ENCODE assay signal across 19 cellular contexts in genomic region chr18:7624697-7625096, GRCh38. TPM values are rescaled to one million over a fixed set of nuclear protein-coding genes. Genes with fewer than 3 reads are reported as not detected.
DNase-seq lines count a peak whose midpoint lies in the region; ATAC-seq, FAIRE-seq and TF ChIP-seq lines count a peak whose summit lies in the region.
"Had no signal": no experiment of that assay in that cellular context is flagged by ENCODE, and none has a peak within 500 bp of the region (broad histone marks: within the 10 kb centered on the region; RNA-seq: fewer than 3 reads in every experiment).

No MANE protein-coding gene starts in this region.

- H2BK15ac ChIP-seq in IMR-90 (ENCODE audit: low read depth, low read length) = no peak overlapping the region

- H2AK5ac ChIP-seq in IMR-90 (ENCODE audit: low read depth, low read length) (no peak overlapping the region), trophoblast cell (ENCODE audit: low read length) (no peak overlapping the region)

- no peak overlapping the region for H4K5ac ChIP-seq in IMR-90 (ENCODE audit: low read depth, low read length)

- peak; percentile 59 for FAIRE-seq in urothelium cell line (lab: Jason Lieb, UNC)
- FAIRE-seq: G401.6, GM12892 had no signal

- H3K18ac ChIP-seq in IMR-90 (ENCODE audit: low read depth, low read length) (no peak overlapping the region), trophoblast cell (ENCODE audit: low read length) (peak overlapping the region; percentile 24)

- in situ Hi-C loops in IMR-90 (cut with MboI; ENCODE audit: low sequenced_read_pairs) = no loop called here

- no peak overlapping the region; the same call in 1 of the 2 replicates for H2BK20ac ChIP-seq in IMR-90 (ENCODE audit: low read depth, low read length)

- H2AFZ ChIP-seq in IMR-90 (replicated peaks; ENCODE audit: low read length, poor library complexity) (no peak overlapping the region), trophoblast cell (ENCODE audit: insufficient read depth, low read length, poor library complexity) (no peak overlapping the region)
- H2AFZ ChIP-seq: GM23248 had no signal

- H4K12ac ChIP-seq in trophoblast cell (ENCODE audit: low read depth, low read length) = no peak overlapping the region

- intact Hi-C loops in IMR-90 (cut with micrococcal nuclease) = no loop called here
- intact Hi-C loops in esophagus muscularis mucosa (cut with DNase I) = loop anchor here (10.0 kb wide), 1 partner anchor 50 kb away; no protein-coding TSS in a partner anchor

- H3K9ac ChIP-seq in IMR-90 (ENCODE audit: low read depth, low read length) (no peak overlapping the region), trophoblast cell (ENCODE audit: low read length) (no peak overlapping the region)
- H3K9ac ChIP-seq: GM23248 had no signal

- H3K36me3 ChIP-seq in IMR-90 (ENCODE audit: control insufficient read depth, insufficient read depth, low read length) (no peaks in the 10 kb centered on the region), esophagus muscularis mucosa (no peaks in the 10 kb centered on the region), trophoblast cell (ENCODE audit: control insufficient read depth in 1 of 2, insufficient read depth in 2 of 2, low read length in 2 of 2) (no peaks in the 10 kb centered on the region)
- H3K36me3 ChIP-seq: BE2C had no signal

- H3K4me2 ChIP-seq in IMR-90 (ENCODE audit: low read depth, low read length) = no peak overlapping the region
- no peak overlapping the region for H3K4me2 ChIP-seq in trophoblast cell (ENCODE audit: low read length)

- H3K4me3 ChIP-seq in IMR-90 (ENCODE audit: insufficient read depth, low read depth, low read length) (no peak overlapping the region), esophagus muscularis mucosa (no peak overlapping the region), trophoblast cell (ENCODE audit: low read depth, low read length) (no peak overlapping the region)
- H3K4me3 ChIP-seq: GM23248 had no signal

- no CpG with 5 or more reads among the region's 6 CpGs for WGBS in IMR-90 (ENCODE audit: extremely low coverage in 2 of 2, insufficient read length in 1 of 2), 2 experiments
- 100% methylated on average over 6 of the region's 6 CpGs for WGBS in esophagus muscularis mucosa
- no CpG with 5 or more reads among the region's 6 CpGs for WGBS in trophoblast cell (ENCODE audit: extremely low coverage, insufficient coverage, insufficient read length)

- H3K4ac ChIP-seq in IMR-90 (ENCODE audit: low read depth, low read length) (no peak overlapping the region), trophoblast cell (ENCODE audit: low read depth, low read length) (no peak overlapping the region)

- H3K4me1 ChIP-seq in IMR-90 (ENCODE audit: control insufficient read depth, insufficient read depth, low read length) = peaks cover 10% of the 10 kb centered on the region
- peaks cover 38 to 57% (median 52%) of the 10 kb centered on the region in 4 donors for H3K4me1 ChIP-seq in esophagus muscularis mucosa
- H3K4me1 ChIP-seq in trophoblast cell (ENCODE audit: control insufficient read depth in 1 of 2, insufficient read depth in 2 of 2, low read length in 2 of 2) = peaks cover 8 to 11% of the 10 kb centered on the region in 2 experiments
- H3K4me1 ChIP-seq: BE2C had no signal

- no peak for TF ChIP-seq POLR2A in IMR-90 (IDR thresholded peaks at IDR 0.05; ENCODE audit: low read depth, low read length)
- no peak for TF ChIP-seq POLR2A in esophagus muscularis mucosa (IDR thresholded peaks at IDR 0.05; ENCODE audit: low read depth)

- no peak overlapping the region for H3K23ac ChIP-seq in IMR-90 (ENCODE audit: low read depth, low read length)
- no peak overlapping the region for H3K23ac ChIP-seq in trophoblast cell (ENCODE audit: low read length)

- no peak overlapping the region for H2BK12ac ChIP-seq in trophoblast cell (ENCODE audit: low read length)

- CTCF ChIA-PET in IMR-90 (lab: Yijun Ruan, JAX) = no interaction called here

- TF ChIP-seq CTCF in IMR-90 (conservative IDR thresholded peaks at IDR 0.05; ENCODE audit: low read depth, low read length) (no peak), esophagus muscularis mucosa (IDR thresholded peaks at IDR 0.05) (no peak)

- peaks cover 14% of the 10 kb centered on the region for H3K9me1 ChIP-seq in IMR-90 (ENCODE audit: insufficient read depth, low read length)

- no peak overlapping the region for H4K8ac ChIP-seq in IMR-90 (ENCODE audit: low read depth in 2 of 2, low read length in 2 of 2)
- H4K8ac ChIP-seq in trophoblast cell (ENCODE audit: low read depth, low read length) = no peak overlapping the region

- H4K91ac ChIP-seq in IMR-90 (ENCODE audit: insufficient read depth, low read depth, low read length) (no peak overlapping the region), trophoblast cell (ENCODE audit: low read depth, low read length) (no peak overlapping the region)

- no peak for ATAC-seq in IMR-90 (ENCODE audit: low read depth)
- ATAC-seq in GM18907 (IDR thresholded peaks at IDR 0.05; ENCODE audit: unreplicated experiment) = no peak
- no peak for ATAC-seq in GM19395 (IDR thresholded peaks at IDR 0.05; ENCODE audit: unreplicated experiment)

- POLR2A ChIA-PET in IMR-90 (lab: Charles Lee; ENCODE audit: unreplicated experiment) = no interaction called here

- H2BK5ac ChIP-seq in IMR-90 (ENCODE audit: low read depth, low read length, poor library complexity, severe bottlenecking) = no peak overlapping the region
- H2BK5ac ChIP-seq in trophoblast cell (ENCODE audit: low read depth, low read length, poor library complexity) = no peak overlapping the region

- H3K14ac ChIP-seq in IMR-90 (replicated peaks; ENCODE audit: low read depth, low read length) = no peak overlapping the region; the same call in 1 of the 2 replicates
- H3K14ac ChIP-seq in trophoblast cell (ENCODE audit: low read length) = no peak overlapping the region

- no TSS peak for BruUV-seq in IMR-90 (replicated peaks; lab: Mats Ljungman, UMichigan)

- H2AK9ac ChIP-seq in IMR-90 (replicated peaks; ENCODE audit: low read depth, low read length, poor library complexity) = no peak overlapping the region

- H3K79me2 ChIP-seq in trophoblast cell (ENCODE audit: control insufficient read depth, insufficient read depth, low read length, poor library complexity) = peaks cover 5% of the 10 kb centered on the region

- no peak for TF ChIP-seq EP300 in esophagus muscularis mucosa (IDR thresholded peaks at IDR 0.05)

- H3K27me3 ChIP-seq in IMR-90 (ENCODE audit: control insufficient read depth, insufficient read depth, low read length) (no peaks in the 10 kb centered on the region), esophagus muscularis mucosa (no peaks in the 10 kb centered on the region), trophoblast cell (ENCODE audit: insufficient read depth, low read length) (no peaks in the 10 kb centered on the region)
- H3K27me3 ChIP-seq: BE2C had no signal

- H3K9me3 ChIP-seq in IMR-90 (ENCODE audit: control insufficient read depth, insufficient read depth, low read length) = no peaks in the 10 kb centered on the region
- H3K9me3 ChIP-seq in esophagus muscularis mucosa = no peaks in the 10 kb centered on the region
- H3K9me3 ChIP-seq in trophoblast cell (ENCODE audit: insufficient read depth, low read depth, low read length) = no peaks in the 10 kb centered on the region
- H3K9me3 ChIP-seq: BE2C had no signal

- dilution Hi-C loops in IMR-90 (cut with HindIII; ENCODE audit: low sequenced_read_pairs, unreplicated experiment) = no loop called here

- H3K56ac ChIP-seq in IMR-90 (ENCODE audit: extremely low read depth, insufficient read depth, low read length) = no peak overlapping the region

- 0 out of 2 replicates have a peak overlapping the region, but pooled peaks have one; percentile 16 for H2BK120ac ChIP-seq in IMR-90 (ENCODE audit: low read depth, low read length)
- H2BK120ac ChIP-seq in trophoblast cell (ENCODE audit: insufficient read depth, low read length, poor library complexity) = no peak overlapping the region

- no peak for TF ChIP-seq RAD21 in IMR-90 (IDR thresholded peaks at IDR 0.05; ENCODE audit: low read length)

- H3K79me1 ChIP-seq in IMR-90 (ENCODE audit: low read depth in 1 of 2, low read length in 2 of 2) (peaks cover 39 to 60% of the 10 kb centered on the region in 2 experiments), trophoblast cell (ENCODE audit: low read length) (peaks cover 3% of the 10 kb centered on the region)

- no peak overlapping the region for H3K27ac ChIP-seq in IMR-90 (ENCODE audit: insufficient read depth, low read length)
- H3K27ac ChIP-seq in esophagus muscularis mucosa (replicated peaks in 1 of 4) = no peak overlapping the region
- H3K27ac ChIP-seq in trophoblast cell (ENCODE audit: low read depth, low read length) = no peak overlapping the region
- H3K27ac ChIP-seq: GM23248, HL-60 had no signal

- peaks cover 7% of the 10 kb centered on the region; the same call in 1 of the 2 replicates for H4K20me1 ChIP-seq in IMR-90 (ENCODE audit: insufficient read depth, low read length)

- DNase-seq in IMR-90 = no peak
- peak; percentile 29 for DNase-seq in esophagus muscularis mucosa (ENCODE audit: extremely low spot score)
- DNase-seq in trophoblast cell = no peak
- DNase-seq in urothelium cell line (ENCODE audit: low spot score) = no peak
- no peak for DNase-seq in NCI-H2107 (lab: John Stamatoyannopoulos, UW)
- DNase-seq: BE2C; C1 segment of cervical spinal cord; CD4-positive, CD25-positive, alpha-beta regulatory T cell; CD8-positive, alpha-beta memory T cell; COR-L47; DMS 273 treated with DMSO at 0.1 percent for 48 hours; GM23248; HCEC 1CT; KG1 had no signal

TF ChIP-seq in IMR-90, 13 proteins besides CTCF, POLR2A, EP300 and RAD21:
- TF ChIP-seq BHLHE40 (IDR thresholded peaks at IDR 0.05; ENCODE audit: low read depth, low read length) = no peak

RNA-seq across cellular contexts. Expression of gene PTPRM, which starts 57.6 kb away (rescaled TPM):
- total RNA-seq in IMR-90 (2012; rRNA removed) (23.6 and 28.3 TPM in 2 replicates), esophagus muscularis mucosa (10 to 100 TPM; 62.7 to 94.0 (median 76.0) TPM)
- 42.4 and 51.2 TPM in 2 replicates for polyA plus RNA-seq in IMR-90 (2012; rRNA removed)
- polyA plus RNA-seq in IMR-90 (2012; cell fraction: cytosol; rRNA removed) = 17.9 and 29.2 TPM in 2 replicates
- 75.1 and 198 TPM in 2 replicates for polyA plus RNA-seq in IMR-90 (2012; cell fraction: nucleus; rRNA removed; ENCODE audit: low replicate concordance)
- 73.1 and 78.5 TPM in 2 replicates for polyA plus RNA-seq in trophoblast cell (2013)
